22 cellular contexts compared by ENCODE assay signal in genomic region chr10:28800144-28800543, GRCh38.
DNase-seq lines count a peak whose midpoint lies in the region; ATAC-seq and TF ChIP-seq lines count a peak whose summit lies in the region.
"Had no signal": no experiment of that assay in that cellular context is flagged by ENCODE, and none has a peak within 500 bp of the region (broad histone marks: within the 10 kb centered on the region; RNA-seq: fewer than 3 reads in every experiment).

No MANE protein-coding gene starts in this region.

- CTCF ChIA-PET in T-cell (lab: Charles Lee), result no interaction called here

- H4K20me1 ChIP-seq in BLaER1 treated with 17β-estradiol and CSF1 and Interleukin-3, amounts not matched to agents 10 nM and 100 nM, result no peaks in the 10 kb centered on the region
- H4K20me1 ChIP-seq in neural cell (ENCODE audit: insufficient read depth), result no peaks in the 10 kb centered on the region

- no peak for TF ChIP-seq CTCF in fibroblast of the aortic adventitia (IDR thresholded peaks at IDR 0.05; ENCODE audit: insufficient read depth, low read length)
- TF ChIP-seq CTCF in neural cell (IDR thresholded peaks at IDR 0.05; ENCODE audit: poor library complexity, severe bottlenecking), result no peak

- H3K36me3 ChIP-seq in BLaER1 treated with 17β-estradiol and CSF1 and Interleukin-3, amounts not matched to agents 10 nM and 100 nM, result no peaks in the 10 kb centered on the region
- H3K36me3 ChIP-seq in SJCRH30, result no peaks in the 10 kb centered on the region
- no peaks in the 10 kb centered on the region for H3K36me3 ChIP-seq in neural cell (ENCODE audit: insufficient read depth, low read length)
- H3K36me3 ChIP-seq: pancreas, thoracic aorta had no signal

- peaks cover 6 to 14% of the 10 kb centered on the region in 2 donors for H3K27me3 Mint-ChIP-seq in T-cell

- no peak for ATAC-seq in T-cell (replicated peaks in 1 of 4)
- ATAC-seq: naive thymus-derived CD4-positive, alpha-beta T cell; Panc1; pancreas; right cardiac atrium had no signal

- H2AFZ ChIP-seq in neural cell (ENCODE audit: low read depth, low read length), result no peak overlapping the region

- no peaks in the 10 kb centered on the region for H3K9me2 ChIP-seq in neural cell (ENCODE audit: insufficient read depth, low read length)

- POLR2A ChIA-PET in T-cell (lab: Charles Lee), result no interaction called here

- no peaks in the 10 kb centered on the region for H3K9me3 Mint-ChIP-seq in T-cell
- H3K9me3 Mint-ChIP-seq: activated naive CD4-positive, alpha-beta T cell treated with anti-CD3 and anti-CD28 coated beads for 36 hours had no signal

- H3K9ac ChIP-seq in BLaER1 treated with 17β-estradiol and CSF1 and Interleukin-3, amounts not matched to agents 10 nM and 100 nM, result no peak overlapping the region
- H3K9ac ChIP-seq in neural cell (ENCODE audit: low read length), result no peak overlapping the region

- H3F3A ChIP-seq in neural cell (ENCODE audit: insufficient read depth, low read length, poor library complexity, severe bottlenecking), result no peaks in the 10 kb centered on the region

- H3K4me3 ChIP-seq in BLaER1 treated with 17β-estradiol and CSF1 and Interleukin-3, amounts not matched to agents 10 nM and 100 nM, result no peak overlapping the region
- H3K4me3 ChIP-seq in SJCRH30, result no peak overlapping the region
- H3K4me3 ChIP-seq in fibroblast of the aortic adventitia (ENCODE audit: low read depth, low read length), result no peak overlapping the region
- peak overlapping the region; percentile 10 for H3K4me3 ChIP-seq in neural cell (ENCODE audit: low read length)
- H3K4me3 ChIP-seq: pancreas, thoracic aorta had no signal

- peaks cover 0 to 17% (median 0%) of the 10 kb centered on the region in 11 experiments; a peak in 3 of 22 replicates for H3K27me3 ChIP-seq in BLaER1 treated with 17β-estradiol and CSF1 and Interleukin-3, amounts not matched to agents 10 nM and 100 nM
- H3K27me3 ChIP-seq in SJCRH30 (no peaks in the 10 kb centered on the region), neural cell (ENCODE audit: insufficient read depth, low read depth, low read length) (no peaks in the 10 kb centered on the region)
- H3K27me3 ChIP-seq: pancreas had no signal

- peaks cover 0 to 51% (median 22%) of the 10 kb centered on the region in 10 experiments; a peak in 15 of 20 replicates for H3K4me1 ChIP-seq in BLaER1 treated with 17β-estradiol and CSF1 and Interleukin-3, amounts not matched to agents 10 nM and 100 nM
- no peaks in the 10 kb centered on the region for H3K4me1 ChIP-seq in SJCRH30
- H3K4me1 ChIP-seq: pancreas had no signal

- no peak overlapping the region for H3K4me3 Mint-ChIP-seq in T-cell
- H3K4me3 Mint-ChIP-seq: activated naive CD4-positive, alpha-beta T cell treated with anti-CD3 and anti-CD28 coated beads for 36 hours; naive thymus-derived CD4-positive, alpha-beta T cell had no signal

- peak; percentile 12 to 33 for DNase-seq in SJCRH30
- peak; percentile 5 for DNase-seq in fibroblast of the aortic adventitia (ENCODE audit: low read depth)
- DNase-seq in T-cell, result no peak
- DNase-seq in DMS 273 (lab: John Stamatoyannopoulos, UW; ENCODE audit: unreplicated experiment), result no peak
- DNase-seq in activated gamma-delta T cell treated with Interleukin-2 at 50 U/mL for 16 hours, result no peak
- no peak for DNase-seq in GM19238 (ENCODE audit: insufficient read length, low spot score)
- DNase-seq: activated CD4-positive, alpha-beta T cell treated with anti-CD3 and anti-CD28 coated beads for 48 hours; activated naive CD4-positive, alpha-beta T cell treated with anti-CD3 and anti-CD28 coated beads for 36 hours; activated T-cell treated with anti-CD3 and anti-CD28 coated beads, Interleukin-2, amount 50 U/mL, for 48 hours; amygdala; naive thymus-derived CD4-positive, alpha-beta T cell; NCI-H1105 treated with DMSO at 0.1 percent for 48 hours; NCI-H2081 treated with DMSO at 0.1 percent for 48 hours; NK-92 treated with Interleukin-12 subunit alpha and Interleukin-12 subunit beta, amount 100 ng/mL, for 24 hours; pancreas; right cardiac atrium; stimulated activated naive CD4-positive, alpha-beta T cell treated with Interleukin-2 at 50 U/mL for 16 hours; T-helper 2 cell had no signal

- H3K9me3 ChIP-seq in BLaER1 treated with 17β-estradiol and CSF1 and Interleukin-3, amounts not matched to agents 10 nM and 100 nM (replicated peaks in 1 of 11), result peaks cover 0 to 28% (median 7%) of the 10 kb centered on the region in 11 experiments; a peak in 9 of 22 replicates
- H3K9me3 ChIP-seq in SJCRH30 (replicated peaks), result no peaks in the 10 kb centered on the region
- no peaks in the 10 kb centered on the region for H3K9me3 ChIP-seq in neural cell (ENCODE audit: low read length)
- H3K9me3 ChIP-seq: pancreas, thoracic aorta had no signal

- no peaks in the 10 kb centered on the region for H3K4me1 Mint-ChIP-seq in T-cell
- H3K4me1 Mint-ChIP-seq: naive thymus-derived CD4-positive, alpha-beta T cell had no signal

- no peaks in the 10 kb centered on the region for H3K79me2 ChIP-seq in neural cell (replicated peaks; ENCODE audit: insufficient read depth, low read length)

- TF ChIP-seq RAD21 in neural cell (conservative IDR thresholded peaks at IDR 0.05), result no peak

- H3K4me2 ChIP-seq in BLaER1 treated with 17β-estradiol and CSF1 and Interleukin-3, amounts not matched to agents 10 nM and 100 nM, result peak overlapping the region in 8 of 11 experiments; percentile 3 to 61 (median 28); a peak in 13 of 22 replicates
- H3K4me2 ChIP-seq in neural cell (ENCODE audit: low read length), result no peak overlapping the region

- H3K36me3 Mint-ChIP-seq in T-cell, result no peaks in the 10 kb centered on the region
- H3K36me3 Mint-ChIP-seq: naive thymus-derived CD4-positive, alpha-beta T cell had no signal

- no peak overlapping the region for H3K27ac ChIP-seq in BLaER1 treated with 17β-estradiol and CSF1 and Interleukin-3, amounts not matched to agents 10 nM and 100 nM
- H3K27ac ChIP-seq in SJCRH30, result no peak overlapping the region
- H3K27ac ChIP-seq in neural cell (ENCODE audit: low read length), result no peak overlapping the region
- H3K27ac ChIP-seq: pancreas, thoracic aorta had no signal

- H3K27ac Mint-ChIP-seq in T-cell, result no peak overlapping the region
- H3K27ac Mint-ChIP-seq: activated naive CD4-positive, alpha-beta T cell treated with anti-CD3 and anti-CD28 coated beads for 36 hours; naive thymus-derived CD4-positive, alpha-beta T cell had no signal

- TF ChIP-seq EP300 in neural cell (conservative IDR thresholded peaks at IDR 0.05; ENCODE audit: poor library complexity, severe bottlenecking), result no peak

TF ChIP-seq in neural cell, 6 proteins besides CTCF, POLR2A, EP300 and RAD21:
- no peak for TF ChIP-seq SMC3 (conservative IDR thresholded peaks at IDR 0.05; ENCODE audit: poor library complexity)
- no peak for TF ChIP-seq REST (IDR thresholded peaks at IDR 0.05; ENCODE audit: borderline replicate concordance)
- no peak for TF ChIP-seq TAF1 (IDR thresholded peaks at IDR 0.05; ENCODE audit: low read depth)
- no peak for TF ChIP-seq POLR2AphosphoS5 (IDR thresholded peaks at IDR 0.05)
- TF ChIP-seq EZH2 (IDR thresholded peaks at IDR 0.05; ENCODE audit: borderline replicate concordance, insufficient read depth, low read length, poor library complexity, severe bottlenecking), result no peak
- TF ChIP-seq MXI1 (conservative IDR thresholded peaks at IDR 0.05; ENCODE audit: poor library complexity, severe bottlenecking), result no peak

Comparison
In these comparisons a context has a peak if more than half of its experiments do, and no peak if none do; other contexts are left out.
1. DNase-seq: peak in SJCRH30 (2 of 2) and fibroblast of the aortic adventitia (single experiment); none in T-cell (0 of 34), DMS 273 (single experiment), activated gamma-delta T cell treated with Interleukin-2 at 50 U/mL for 16 hours (single experiment) and GM19238 (single experiment).